Comparison of ENCODE assay signal across 1 cellular context in genomic region chr16:27892879-27893278, GRCh38.
TF ChIP-seq lines count a peak whose summit lies in the region.

No MANE protein-coding gene starts in this region.

TF ChIP-seq in IMR-90, 13 proteins besides CTCF, POLR2A, EP300 and RAD21:
- no peak for TF ChIP-seq NFE2L2 (IDR thresholded peaks at IDR 0.05; ENCODE audit: low read depth, low read length)
- no peak for TF ChIP-seq RFX5 (IDR thresholded peaks at IDR 0.05; ENCODE audit: low read depth, low read length)
- TF ChIP-seq FOS (IDR thresholded peaks at IDR 0.05; ENCODE audit: low read depth, low read length): no peak
TF ChIP-seq in IMR-90: peak in this region for 0.
